In genomic region chr16:2364638-2365210, GRCh38 we compare ENCODE assay signal across 20 cellular contexts. TPM values are rescaled to one million over a fixed set of nuclear protein-coding genes. Genes with fewer than 3 reads are reported as not detected.
DNase-seq lines count a peak whose midpoint lies in the region; ATAC-seq, FAIRE-seq and TF ChIP-seq lines count a peak whose summit lies in the region.
"Had no signal": no experiment of that assay in that cellular context is flagged by ENCODE, and none has a peak within 500 bp of the region (broad histone marks: within the 10 kb centered on the region; RNA-seq: fewer than 3 reads in every experiment).

No MANE protein-coding gene starts in this region.

- no peaks in the 10 kb centered on the region for H3K79me2 ChIP-seq in HepG2 (ENCODE audit: insufficient read depth, low read length)

- BruUV-seq in HepG2 (replicated peaks; lab: Mats Ljungman, UMichigan), result no TSS peak

- WGBS in HepG2 (ENCODE audit: low lambda C conversion rate), result 2% methylated on average over 3 of the region's 3 CpGs
- WGBS in right lobe of liver (ENCODE audit: insufficient coverage, low coverage, low lambda C conversion rate, missing lambda C conversion rate), result 9% methylated on average over 3 of the region's 3 CpGs
- 26 to 32% methylated on average over 3 of the region's 3 CpGs for WGBS in testis, 2 donors
- 25 to 26% methylated on average over 3 of the region's 3 CpGs for WGBS in transverse colon (ENCODE audit: low coverage in 1 of 2), 2 donors

- TF ChIP-seq EP300 in HepG2 (IDR thresholded peaks at IDR 0.05; ENCODE audit: low read depth in 2 of 2, low read length in 2 of 2), result no peak
- TF ChIP-seq EP300 in HepG2 (CRISPR knock-in tag; IDR thresholded peaks at IDR 0.05; ENCODE audit: borderline replicate concordance), result no peak
- TF ChIP-seq EP300 in transverse colon (IDR thresholded peaks at IDR 0.05; ENCODE audit: low read depth), result no peak

- no peak for TF ChIP-seq POLR2A in HepG2 (IDR thresholded peaks at IDR 0.05; ENCODE audit: insufficient read depth in 1 of 2, low read depth in 2 of 2, low read length in 2 of 2)
- TF ChIP-seq POLR2A in right lobe of liver (IDR thresholded peaks at IDR 0.05), result no peak
- no peak for TF ChIP-seq POLR2A in testis (IDR thresholded peaks at IDR 0.05)
- no peak for TF ChIP-seq POLR2A in transverse colon (IDR thresholded peaks at IDR 0.05)

- no peaks in the 10 kb centered on the region for H3K9me3 Mint-ChIP-seq in naive thymus-derived CD4-positive, alpha-beta T cell
- H3K9me3 Mint-ChIP-seq: activated naive CD4-positive, alpha-beta T cell treated with anti-CD3 and anti-CD28 coated beads, Interleukin-2, amount 50 U/mL, for 72 hours; CD8-positive, alpha-beta T cell; central memory CD8-positive, alpha-beta T cell; neural progenitor cell had no signal

- no peak overlapping the region for H3K27ac Mint-ChIP-seq in naive thymus-derived CD4-positive, alpha-beta T cell
- H3K27ac Mint-ChIP-seq: CD8-positive, alpha-beta T cell; neural progenitor cell had no signal

- in situ Hi-C loops in HepG2 (cut with HindIII; ENCODE audit: extremely low pct_ligation_motif_present, low pct_unique_long_range_greater_than_20kb) (no loop called here), transverse colon (cut with MboI; ENCODE audit: low pct_ligation_motif_present in 1 of 4, low pct_unique_long_range_greater_than_20kb in 1 of 4, low sequenced_read_pairs in 3 of 4) (no loop called here)

- TF ChIP-seq CTCF in HepG2 (CRISPR knock-in tag; IDR thresholded peaks at IDR 0.05) (no peak), right lobe of liver (IDR thresholded peaks at IDR 0.05) (no peak), testis (IDR thresholded peaks at IDR 0.05) (no peak), transverse colon (IDR thresholded peaks at IDR 0.05) (no peak)

- peaks cover 0 to 50% of the 10 kb centered on the region in 2 experiments; a peak in 3 of 5 replicates for H3K27me3 ChIP-seq in HepG2 (ENCODE audit: control insufficient read depth in 1 of 2, insufficient read depth in 2 of 2, low read length in 2 of 2)
- no peaks in the 10 kb centered on the region for H3K27me3 ChIP-seq in right lobe of liver
- H3K27me3 ChIP-seq in testis, result no peaks in the 10 kb centered on the region
- H3K27me3 ChIP-seq in naive thymus-derived CD4-positive, alpha-beta T cell (ENCODE audit: control insufficient read depth in 2 of 2, insufficient read depth in 2 of 2, low read length in 2 of 2), result peaks cover 0 to 4% of the 10 kb centered on the region in 2 donors
- peaks cover 19% of the 10 kb centered on the region for H3K27me3 ChIP-seq in transverse colon

- no peaks in the 10 kb centered on the region for H3K36me3 Mint-ChIP-seq in naive thymus-derived CD4-positive, alpha-beta T cell
- H3K36me3 Mint-ChIP-seq: activated naive CD4-positive, alpha-beta T cell treated with anti-CD3 and anti-CD28 coated beads, Interleukin-2, amount 50 U/mL, for 72 hours; CD8-positive, alpha-beta T cell; neural progenitor cell had no signal

- TF ChIP-seq RAD21 in HepG2 (CRISPR knock-in tag; IDR thresholded peaks at IDR 0.05), result no peak

- no peak overlapping the region for H3K9ac ChIP-seq in HepG2 (ENCODE audit: insufficient read depth, low read depth, low read length)
- H3K9ac ChIP-seq: neural progenitor cell had no signal

- POLR2A ChIA-PET in HepG2 (lab: Yijun Ruan, JAX), result no interaction called here
- POLR2A ChIA-PET in naive thymus-derived CD4-positive, alpha-beta T cell (lab: Charles Lee), result no interaction called here

- intact Hi-C loops in HepG2 (cut with micrococcal nuclease; ENCODE audit: unreplicated experiment) (no loop called here), right lobe of liver (cut with DNase I) (no loop called here), testis (cut with DNase I; ENCODE audit: low total_unique reads) (no loop called here), transverse colon (cut with DNase I; ENCODE audit: low total_unique reads) (no loop called here)
- intact Hi-C loops in naive thymus-derived CD4-positive, alpha-beta T cell (cut with micrococcal nuclease), result no loop called here

- H3K27ac ChIP-seq in HepG2 (ENCODE audit: extremely low read length, insufficient read depth, low read length), result no peak overlapping the region
- no peak overlapping the region for H3K27ac ChIP-seq in right lobe of liver
- H3K27ac ChIP-seq in testis, result peak overlapping the region; percentile 35 to 68
- no peak overlapping the region for H3K27ac ChIP-seq in naive thymus-derived CD4-positive, alpha-beta T cell (ENCODE audit: low read depth, low read length)
- H3K27ac ChIP-seq in transverse colon, result no peak overlapping the region
- H3K27ac ChIP-seq: gastrocnemius medialis, neural progenitor cell had no signal

- CTCF ChIA-PET in HepG2 (lab: Yijun Ruan, JAX; ENCODE audit: low intra/inter-chr PET ratio, low total read pairs), result no interaction called here
- CTCF ChIA-PET in naive thymus-derived CD4-positive, alpha-beta T cell (lab: Charles Lee), result no interaction called here

- no peak overlapping the region for H2AFZ ChIP-seq in HepG2 (ENCODE audit: low read length)
- H2AFZ ChIP-seq: neural progenitor cell had no signal

- H3K9me3 ChIP-seq in HepG2 (ENCODE audit: low read length) (no peaks in the 10 kb centered on the region), right lobe of liver (no peaks in the 10 kb centered on the region), testis (no peaks in the 10 kb centered on the region), transverse colon (no peaks in the 10 kb centered on the region)
- H3K9me3 ChIP-seq in naive thymus-derived CD4-positive, alpha-beta T cell (ENCODE audit: control insufficient read depth in 2 of 3, low read length in 3 of 3), result no peaks in the 10 kb centered on the region
- H3K9me3 ChIP-seq: gastrocnemius medialis had no signal

- no peak overlapping the region for H3K4me2 ChIP-seq in HepG2 (ENCODE audit: low read depth, low read length)
- H3K4me2 ChIP-seq: neural progenitor cell had no signal

- peaks cover 31 to 52% (median 46%) of the 10 kb centered on the region in 5 donors for H3K27me3 Mint-ChIP-seq in naive thymus-derived CD4-positive, alpha-beta T cell

- H3K4me3 ChIP-seq in HepG2 (replicated peaks in 1 of 3; ENCODE audit: insufficient read depth in 1 of 3, low read depth in 2 of 3, low read length in 3 of 3) (no peak overlapping the region), right lobe of liver (no peak overlapping the region), testis (no peak overlapping the region), transverse colon (no peak overlapping the region)
- no peak overlapping the region for H3K4me3 ChIP-seq in naive thymus-derived CD4-positive, alpha-beta T cell (ENCODE audit: low read length)
- H3K4me3 ChIP-seq: gastrocnemius medialis, lung, neural progenitor cell had no signal

- ATAC-seq in HepG2 (no peak), right lobe of liver (no peak), GM19467 (IDR thresholded peaks at IDR 0.05; ENCODE audit: unreplicated experiment) (no peak)
- no peak for ATAC-seq in naive thymus-derived CD4-positive, alpha-beta T cell
- ATAC-seq: activated naive CD4-positive, alpha-beta T cell treated with anti-CD3 and anti-CD28 coated beads, Interleukin-2, amount 50 U/mL, for 72 hours; CD8-positive, alpha-beta T cell; gastrocnemius medialis; sciatic nerve had no signal

- H3K36me3 ChIP-seq in HepG2 (replicated peaks in 1 of 2; ENCODE audit: control insufficient read depth in 1 of 2, insufficient read depth in 2 of 2, low read length in 2 of 2), result no peaks in the 10 kb centered on the region
- no peaks in the 10 kb centered on the region for H3K36me3 ChIP-seq in right lobe of liver
- H3K36me3 ChIP-seq in testis (ENCODE audit: low read depth, missing control alignments), result no peaks in the 10 kb centered on the region
- H3K36me3 ChIP-seq in naive thymus-derived CD4-positive, alpha-beta T cell (ENCODE audit: control insufficient read depth in 2 of 3, insufficient read depth in 3 of 3, low read length in 3 of 3), result no peaks in the 10 kb centered on the region
- H3K36me3 ChIP-seq in transverse colon, result no peaks in the 10 kb centered on the region
- H3K36me3 ChIP-seq: gastrocnemius medialis, neural progenitor cell had no signal

- H4K20me1 ChIP-seq in HepG2 (ENCODE audit: insufficient read depth, low read length), result no peaks in the 10 kb centered on the region

- no peak for DNase-seq in HepG2 (ENCODE audit: low spot score)
- no peak for DNase-seq in right lobe of liver
- peak; percentile 89 for DNase-seq in NCI-H82 treated with DMSO at 0.1 percent for 48 hours (lab: John Stamatoyannopoulos, UW; ENCODE audit: unreplicated experiment)
- DNase-seq in dermis blood vessel endothelial cell, result peak; percentile 33
- no peak for DNase-seq in testis
- DNase-seq in naive thymus-derived CD4-positive, alpha-beta T cell, result no peak
- DNase-seq in transverse colon, result no peak
- DNase-seq: activated CD4-positive, alpha-beta T cell treated with anti-CD3 and anti-CD28 coated beads for 1 hour; CD8-positive, alpha-beta T cell; gastrocnemius medialis; Karpas-422; NCI-H2081 treated with DMSO at 0.1 percent for 48 hours; stimulated activated CD4-positive, alpha-beta T cell treated with anti-CD3 and anti-CD28 coated beads, Interleukin-4, amount 100 ng/mL, for 24 hours had no signal

- no peak for FAIRE-seq in HepG2 (lab: Jason Lieb, UNC)
- FAIRE-seq: RCC 7860 had no signal

- peaks cover 0 to 10% (median 0%) of the 10 kb centered on the region in 7 donors for H3K4me1 Mint-ChIP-seq in naive thymus-derived CD4-positive, alpha-beta T cell
- H3K4me1 Mint-ChIP-seq: central memory CD8-positive, alpha-beta T cell had no signal

- H3K4me1 ChIP-seq in HepG2 (ENCODE audit: insufficient read depth, low read length) (no peaks in the 10 kb centered on the region), right lobe of liver (no peaks in the 10 kb centered on the region), testis (peaks cover 32% of the 10 kb centered on the region), transverse colon (no peaks in the 10 kb centered on the region)
- no peaks in the 10 kb centered on the region for H3K4me1 ChIP-seq in naive thymus-derived CD4-positive, alpha-beta T cell (ENCODE audit: control insufficient read depth in 2 of 2, insufficient read depth in 2 of 2, low read length in 2 of 2)
- H3K4me1 ChIP-seq: gastrocnemius medialis, neural progenitor cell had no signal

- H3K4me3 Mint-ChIP-seq in naive thymus-derived CD4-positive, alpha-beta T cell, result peak overlapping the region in 1 of 10 donors; percentile 35
- H3K4me3 Mint-ChIP-seq: CD8-positive, alpha-beta T cell; central memory CD8-positive, alpha-beta T cell; neural progenitor cell had no signal

RNA-seq across cellular contexts. Expression of gene ABCA3, which starts 24.2 kb away (rescaled TPM):
- total RNA-seq in HepG2 (2016; rRNA removed; fragmentation: Illumina TruSeq; extraction: Trizol) (0.41 and 0.60 TPM in 2 replicates), right lobe of liver (1 to 10 TPM; 1.2 to 2.9 (median 2.1) TPM), dermis blood vessel endothelial cell (29.1 and 66.9 TPM in 2 replicates), testis (10 to 100 TPM; 35.1 to 38.1 TPM), transverse colon (1 to 10 TPM; 3.4 to 8.6 (median 3.7) TPM)
- 0.09 and 0.51 TPM in 2 replicates for total RNA-seq in HepG2 (2016; cell fraction: cytosol; rRNA removed; fragmentation: Illumina TruSeq; extraction: Trizol; ENCODE audit: low read depth)
- total RNA-seq in HepG2 (2016; cell fraction: insoluble cytoplasmic fraction; rRNA removed; fragmentation: Illumina TruSeq; extraction: Trizol), result 0.37 and 0.52 TPM in 2 replicates
- 0.72 and 0.80 TPM in 2 replicates for total RNA-seq in HepG2 (2016; cell fraction: membrane; rRNA removed; fragmentation: Illumina TruSeq; extraction: Trizol)
- total RNA-seq in HepG2 (2016; cell fraction: nucleus; rRNA removed; fragmentation: Illumina TruSeq; extraction: Trizol), result 0.38 and 0.56 TPM in 2 replicates
- polyA plus RNA-seq in HepG2 (2011; rRNA removed) (1.5 and 2.3 TPM in 2 replicates), testis (ENCODE audit: insufficient read depth, low read depth, low replicate concordance) (24.5 TPM)
- 1.1 and 1.3 TPM in 2 replicates for polyA plus RNA-seq in HepG2 (2011; cell fraction: cytosol; rRNA removed)
- polyA plus RNA-seq in HepG2 (2011; cell fraction: nucleus; rRNA removed), result 1.8 and 2.5 TPM in 2 replicates
- 0.71 and 2.5 TPM in 2 replicates for polyA plus RNA-seq in HepG2 (2012)
- polyA plus RNA-seq in HepG2 (2016; cell fraction: cytosol; fragmentation: Illumina TruSeq; extraction: Trizol; ENCODE audit: low read depth), result 1.0 and 1.2 TPM in 2 replicates
- 0.63 and 0.84 TPM in 2 replicates for polyA plus RNA-seq in HepG2 (2016; cell fraction: insoluble cytoplasmic fraction; fragmentation: Illumina TruSeq; extraction: Trizol; ENCODE audit: low read depth)
- polyA plus RNA-seq in HepG2 (2016; cell fraction: membrane; fragmentation: Illumina TruSeq; extraction: Trizol; ENCODE audit: low read depth), result 0.83 and 1.0 TPM in 2 replicates
- 0.75 and 1.2 TPM in 2 replicates for polyA plus RNA-seq in HepG2 (2016; cell fraction: nucleus; fragmentation: Illumina TruSeq; extraction: Trizol; ENCODE audit: insufficient read depth, low read depth)
- polyA minus RNA-seq in HepG2 (2011; rRNA and poly(A)+ RNA removed; ENCODE audit: low replicate concordance), result 2.2 and 9.0 TPM in 2 replicates
- 0.40 and 0.44 TPM in 2 replicates for polyA minus RNA-seq in HepG2 (2011; cell fraction: cytosol; rRNA and poly(A)+ RNA removed)
- polyA minus RNA-seq in HepG2 (2011; cell fraction: nucleus; rRNA and poly(A)+ RNA removed), result 0.64 and 1.4 TPM in 2 replicates
- total RNA-seq in naive thymus-derived CD4-positive, alpha-beta T cell, result 10 to 100 TPM in 1 of 5 experiments, 1 to 10 TPM in 4; 7.0 to 10.0 (median 8.1) TPM
- 1 to 10 TPM; 1.7 to 1.8 TPM for polyA plus RNA-seq in naive thymus-derived CD4-positive, alpha-beta T cell

Comparison
In these comparisons a context has a peak if more than half of its experiments do, and no peak if none do; other contexts are left out.
1. DNase-seq: peak in NCI-H82 treated with DMSO at 0.1 percent for 48 hours (single experiment) and dermis blood vessel endothelial cell (single experiment); none in HepG2 (single experiment), right lobe of liver (0 of 3), testis (single experiment), naive thymus-derived CD4-positive, alpha-beta T cell (0 of 9) and transverse colon (single experiment).
2. H3K27ac ChIP-seq: peak in testis (2 of 2); none in HepG2 (single experiment), right lobe of liver (0 of 3), naive thymus-derived CD4-positive, alpha-beta T cell (single experiment) and transverse colon (0 of 4).